In genomic region chr3:47186285-47186684, GRCh38 we compare ENCODE assay signal across 22 cellular contexts.
"Had no signal": no experiment of that assay in that cellular context is flagged by ENCODE, and none has a peak within 500 bp of the region (broad histone marks: within the 10 kb centered on the region; RNA-seq: fewer than 3 reads in every experiment).

No MANE protein-coding gene starts in this region.

- H3K27ac ChIP-seq: colonic mucosa, esophagus muscularis mucosa, foreskin keratinocyte, gastroesophageal sphincter, heart left ventricle, left lung, lower lobe of right lung had no signal

- H3K27me3 ChIP-seq: colonic mucosa, esophagus muscularis mucosa, foreskin keratinocyte, gastroesophageal sphincter, heart left ventricle, left lung had no signal

- DNase-seq: colonic mucosa; cortex of kidney; effector CD4-positive, alpha-beta T cell; effector memory CD4-positive, alpha-beta T cell; foreskin keratinocyte; heart left ventricle; hippocampal formation; left cardiac atrium; left lung; left ventricle myocardium superior; lower lobe of right lung; mesenchymal stem cell; mucosa of descending colon; naive B cell had no signal

- H3K9me3 ChIP-seq: colonic mucosa, esophagus muscularis mucosa, gastroesophageal sphincter, heart left ventricle, left lung, lower lobe of right lung, mucosa of descending colon had no signal

- H3K36me3 ChIP-seq: colonic mucosa, gastroesophageal sphincter, left lung, lower lobe of right lung had no signal

- H3K4me1 Mint-ChIP-seq: mesothelial cell of epicardium, naive B cell had no signal

- H3K27me3 Mint-ChIP-seq: dendritic cell treated with granulocyte-macrophage colony-stimulating factor and Interleukin-4, amounts not matched to agents 40 ng/mL and 50 ng/mL, for 4 days; naive B cell had no signal

- ATAC-seq: foreskin keratinocyte, gastroesophageal sphincter, heart left ventricle, left cardiac atrium, left lung, left ventricle myocardium superior, lower lobe of right lung, mucosa of descending colon had no signal

- H3K36me3 Mint-ChIP-seq: naive B cell had no signal

- H3K9me3 Mint-ChIP-seq: dendritic cell treated with granulocyte-macrophage colony-stimulating factor and Interleukin-4, amounts not matched to agents 40 ng/mL and 50 ng/mL, for 4 days; mesothelial cell of epicardium; naive B cell had no signal

- FAIRE-seq: endothelial cell of umbilical vein, frontal cortex, islet of Langerhans, keratinocyte had no signal

- H3K4me1 ChIP-seq: colonic mucosa, esophagus muscularis mucosa, gastroesophageal sphincter, heart left ventricle, left lung, lower lobe of right lung had no signal

- H3K4me3 ChIP-seq: colonic mucosa, esophagus muscularis mucosa, gastroesophageal sphincter, heart left ventricle, left lung, lower lobe of right lung, mucosa of descending colon had no signal

- H3K4me3 Mint-ChIP-seq: dendritic cell treated with granulocyte-macrophage colony-stimulating factor and Interleukin-4, amounts not matched to agents 40 ng/mL and 50 ng/mL, for 4 days; mesothelial cell of epicardium; naive B cell had no signal

- H3K27ac Mint-ChIP-seq: dendritic cell treated with granulocyte-macrophage colony-stimulating factor and Interleukin-4, amounts not matched to agents 40 ng/mL and 50 ng/mL, for 4 days; mesothelial cell of epicardium had no signal
